Comparison of ENCODE assay signal across 8 cellular contexts in genomic region chr10:62038609-62039190, GRCh38.
DNase-seq lines count a peak whose midpoint lies in the region; ATAC-seq and TF ChIP-seq lines count a peak whose summit lies in the region.

No MANE protein-coding gene starts in this region.

- no peaks in the 10 kb centered on the region for H3K27me3 Mint-ChIP-seq in T-cell

- peak overlapping the region; percentile 54 to 62 (median 58) for H3K4me3 Mint-ChIP-seq in T-cell

- H3K4me1 Mint-ChIP-seq in T-cell, result peaks cover 80 to 85% (median 85%) of the 10 kb centered on the region in 3 donors

- TF ChIP-seq POLR2A in NB4 (IDR thresholded peaks at IDR 0.05; ENCODE audit: extremely low read depth, insufficient read length), result no peak

- no peaks in the 10 kb centered on the region for H3K9me3 ChIP-seq in right atrium auricular region

- DNase-seq in DMS153 (lab: John Stamatoyannopoulos, UW) (peak; percentile 66), GOT3 (lab: John Stamatoyannopoulos, UW) (peak; percentile 40), NB4 (ENCODE audit: low read depth) (peak; percentile 75), T-cell (peak; percentile 50 to 82 (median 74)), anterior cingulate cortex (lab: John Stamatoyannopoulos, UW) (peak in 43 of 58 donors; percentile 8 to 74 (median 38)), right atrium auricular region (ENCODE audit: low spot score) (peak; percentile 77), sciatic nerve (ENCODE audit: low spot score) (peak; percentile 85)

- H3K36me3 ChIP-seq in right atrium auricular region, result no peaks in the 10 kb centered on the region

- H3K9me3 Mint-ChIP-seq in T-cell, result no peaks in the 10 kb centered on the region

- H3K4me1 ChIP-seq in right atrium auricular region, result peaks cover 0 to 38% of the 10 kb centered on the region in 2 donors

- ATAC-seq in T-cell (replicated peaks in 1 of 4) (peak; percentile 68 to 83 (median 71)), sciatic nerve (peak; percentile 70), HG03469 (IDR thresholded peaks at IDR 0.05; ENCODE audit: unreplicated experiment) (no peak)

- H3K27ac ChIP-seq in right atrium auricular region, result peak overlapping the region in 1 of 2 donors; percentile 17

- TF ChIP-seq CTCF in NB4 (IDR thresholded peaks at IDR 0.05; ENCODE audit: low read depth, low read length), result peak; percentile 91
- peak; percentile 82 to 89 for TF ChIP-seq CTCF in right atrium auricular region (IDR thresholded peaks at IDR 0.05)

- CTCF ChIA-PET in T-cell (lab: Charles Lee), result interaction anchor here (0.5 to 11.2 kb wide), 49 partner anchors 9 to 1187 kb away, joined by 3 to 200 read pairs (median 5); partner anchors contain the start of gene ARID5B (in 1 of the 2)

- POLR2A ChIA-PET in T-cell (lab: Charles Lee), result interaction anchor here (0.6 to 4.0 kb wide), 10 partner anchors 11 to 1118 kb away, joined by 3 to 25 read pairs (median 5); no protein-coding TSS in a partner anchor

- no peak overlapping the region for H3K4me3 ChIP-seq in NB4 (ENCODE audit: low read depth, low read length)
- H3K4me3 ChIP-seq in right atrium auricular region, result peak overlapping the region in 1 of 2 donors; percentile 8

- no peaks in the 10 kb centered on the region for H3K27me3 ChIP-seq in right atrium auricular region

- H3K36me3 Mint-ChIP-seq in T-cell, result peaks cover 20% of the 10 kb centered on the region

- intact Hi-C loops in sciatic nerve (cut with DNase I), result no loop called here

- peak overlapping the region; percentile 89 to 91 for H3K27ac Mint-ChIP-seq in T-cell
